Comparison of ENCODE assay signal across 22 cellular contexts in the genomic region with DNA sequence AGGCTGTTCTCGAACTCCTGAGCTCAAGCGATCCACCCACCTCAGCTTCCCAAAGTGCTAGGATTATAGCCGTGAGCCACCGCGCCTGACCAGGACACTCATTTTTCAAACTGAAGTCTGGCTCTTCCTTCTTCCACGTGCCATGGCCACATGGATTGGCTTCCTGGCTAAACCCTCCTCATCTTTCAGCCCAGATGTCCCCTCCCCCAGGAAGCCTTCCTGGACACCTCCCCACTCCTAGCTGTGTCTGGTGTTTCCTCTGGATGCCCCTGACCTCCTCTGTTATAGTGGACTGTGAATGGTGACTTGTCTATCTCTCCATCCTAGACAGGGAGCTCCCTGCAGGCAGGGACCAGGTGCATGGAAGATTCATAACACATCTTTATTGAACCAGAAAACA. TPM values are rescaled to one million over a fixed set of nuclear protein-coding genes. Genes with fewer than 3 reads are reported as not detected.
"Had no signal": no experiment of that assay in that cellular context is flagged by ENCODE, and none has a peak within 500 bp of the region (broad histone marks: within the 10 kb centered on the region; RNA-seq: fewer than 3 reads in every experiment).

No MANE protein-coding gene starts in this region.

- H3K4me1 Mint-ChIP-seq: stimulated activated naive CD8-positive, alpha-beta T cell treated with anti-CD3 and anti-CD28 coated beads, Interleukin-15, amount 100 ng/mL, for 72 hours had no signal

- H3K27me3 ChIP-seq: heart right ventricle, ovary, testis, tibial nerve, upper lobe of right lung, vagina had no signal

- H3K36me3 ChIP-seq: heart right ventricle, ovary, tibial nerve, upper lobe of right lung, vagina had no signal

- FAIRE-seq: endometrium, frontal cortex, keratinocyte had no signal

- H3K9me3 Mint-ChIP-seq: naive thymus-derived CD4-positive, alpha-beta T cell; stimulated activated naive B cell treated with anti-CD40 and anti-IgM and Interleukin-4, amounts not matched to agents 10 μg/mL and 1 μg/mL and 100 μg/mL, for 72 hours; stimulated activated naive CD8-positive, alpha-beta T cell treated with anti-CD3 and anti-CD28 coated beads, Interleukin-15, amount 100 ng/mL, for 72 hours had no signal

- H3K27ac ChIP-seq: ovary, testis, tibial nerve, upper lobe of right lung, vagina had no signal

- DNase-seq: effector memory CD4-positive, alpha-beta T cell; heart right ventricle; hypothalamus; left ventricle myocardium superior; mesendoderm; naive thymus-derived CD4-positive, alpha-beta T cell; ovary; right cardiac atrium; stimulated activated CD4-positive, alpha-beta T cell treated with anti-CD3 and anti-CD28 coated beads, Interleukin-4, amount 100 ng/mL, for 24 hours; stimulated activated naive B cell treated with anti-CD40 and anti-IgM and Interleukin-4, amounts not matched to agents 10 μg/mL and 1 μg/mL and 100 μg/mL, for 72 hours; stimulated activated naive CD8-positive, alpha-beta T cell treated with anti-CD3 and anti-CD28 coated beads, Interleukin-15, amount 100 ng/mL, for 72 hours; testis; upper lobe of right lung had no signal

- ATAC-seq: esophagus mucosa; heart right ventricle; left ventricle myocardium superior; naive thymus-derived CD4-positive, alpha-beta T cell; right cardiac atrium; stimulated activated naive B cell treated with anti-CD40 and anti-IgM and Interleukin-4, amounts not matched to agents 10 μg/mL and 1 μg/mL and 100 μg/mL, for 72 hours; stimulated activated naive CD8-positive, alpha-beta T cell treated with anti-CD3 and anti-CD28 coated beads, Interleukin-15, amount 100 ng/mL, for 72 hours; upper lobe of right lung had no signal

- H3K36me3 Mint-ChIP-seq: naive thymus-derived CD4-positive, alpha-beta T cell; stimulated activated naive B cell treated with anti-CD40 and anti-IgM and Interleukin-4, amounts not matched to agents 10 μg/mL and 1 μg/mL and 100 μg/mL, for 72 hours had no signal

- H3K4me3 ChIP-seq: heart right ventricle, lung, ovary, smooth muscle cell, testis, tibial nerve, upper lobe of right lung, vagina had no signal

- H3K27ac Mint-ChIP-seq: naive thymus-derived CD4-positive, alpha-beta T cell; stimulated activated naive B cell treated with anti-CD40 and anti-IgM and Interleukin-4, amounts not matched to agents 10 μg/mL and 1 μg/mL and 100 μg/mL, for 72 hours; stimulated activated naive CD8-positive, alpha-beta T cell treated with anti-CD3 and anti-CD28 coated beads, Interleukin-15, amount 100 ng/mL, for 72 hours had no signal

- H3K4me3 Mint-ChIP-seq: naive thymus-derived CD4-positive, alpha-beta T cell; stimulated activated naive B cell treated with anti-CD40 and anti-IgM and Interleukin-4, amounts not matched to agents 10 μg/mL and 1 μg/mL and 100 μg/mL, for 72 hours; stimulated activated naive CD8-positive, alpha-beta T cell treated with anti-CD3 and anti-CD28 coated beads, Interleukin-15, amount 100 ng/mL, for 72 hours had no signal

- H3K4me2 ChIP-seq: smooth muscle cell had no signal

- H3K9me3 ChIP-seq: heart right ventricle, ovary, testis, tibial nerve, upper lobe of right lung, vagina had no signal

RNA-seq across cellular contexts. Expression of a gene that starts 57.2 kb away (rescaled TPM):
- polyA plus RNA-seq: neural cell had no signal
